Comparison of ENCODE assay signal across 4 cellular contexts in genomic region chr15:51388726-51389125, GRCh38. TPM values are rescaled to one million over a fixed set of nuclear protein-coding genes. Genes with fewer than 3 reads are reported as not detected.
"Had no signal": no experiment of that assay in that cellular context is flagged by ENCODE, and none has a peak within 500 bp of the region (broad histone marks: within the 10 kb centered on the region; RNA-seq: fewer than 3 reads in every experiment).

No MANE protein-coding gene starts in this region.

- DNase-seq: GDM1, GF-D8 had no signal

- H3K4me3 ChIP-seq: GM12878 had no signal

- ATAC-seq: GM12878 had no signal

RNA-seq across cellular contexts. Expression of gene GLDN, which starts 47.3 kb away (rescaled TPM):
- total RNA-seq: G401 had no signal

RNA-seq across cellular contexts. Expression of gene CYP19A1, which starts 50.3 kb away (rescaled TPM):
- total RNA-seq: G401 had no signal
